In genomic region chr1:203326830-203327683, GRCh38 we compare ENCODE assay signal across 8 cellular contexts. TPM values are rescaled to one million over a fixed set of nuclear protein-coding genes. Genes with fewer than 3 reads are reported as not detected.
DNase-seq lines count a peak whose midpoint lies in the region; ATAC-seq, FAIRE-seq and TF ChIP-seq lines count a peak whose summit lies in the region.

No MANE protein-coding gene starts in this region.

- no peak for FAIRE-seq in keratinocyte (lab: Jason Lieb, UNC)

- H3K9ac ChIP-seq in keratinocyte (ENCODE audit: control insufficient read depth, extremely low read depth, insufficient read depth, low read length): peak overlapping the region; percentile 73

- H4K20me1 ChIP-seq in keratinocyte (ENCODE audit: control insufficient read depth, extremely low read depth, insufficient read depth, low read length): no peaks in the 10 kb centered on the region

- dilution Hi-C loops in keratinocyte (cut with MboI; ENCODE audit: extremely low pct_ligation_motif_present, low sequenced_read_pairs): no loop called here

- TF ChIP-seq CTCF in keratinocyte (optimal IDR thresholded peaks at IDR 0.05 in 1 of 3, IDR thresholded peaks at IDR 0.05 in 1 of 3, conservative IDR thresholded peaks at IDR 0.05 in 1 of 3; ENCODE audit: extremely low read depth in 1 of 3, insufficient read depth in 2 of 3, low read length in 3 of 3): no peak

- no peaks in the 10 kb centered on the region for H3K9me3 ChIP-seq in keratinocyte (ENCODE audit: control insufficient read depth, low read depth, low read length)

- H3K36me3 ChIP-seq in keratinocyte (ENCODE audit: control insufficient read depth in 2 of 2, extremely low read depth in 1 of 2, insufficient read depth in 2 of 2, low read length in 2 of 2): no peaks in the 10 kb centered on the region

- H3K79me2 ChIP-seq in keratinocyte (ENCODE audit: control insufficient read depth, insufficient read depth, low read length): no peaks in the 10 kb centered on the region

- no peaks in the 10 kb centered on the region for H3K9me1 ChIP-seq in keratinocyte (ENCODE audit: control insufficient read depth, extremely low read depth, insufficient read depth, low read length)

- H3K27ac ChIP-seq in keratinocyte (ENCODE audit: control insufficient read depth, insufficient read depth, low read length): peak overlapping the region; percentile 74

- peak; percentile 69 for ATAC-seq in GM19025 (IDR thresholded peaks at IDR 0.05; ENCODE audit: low read depth, unreplicated experiment)
- ATAC-seq in HG03280 (IDR thresholded peaks at IDR 0.05; ENCODE audit: unreplicated experiment): peak; percentile 70

- H3K4me3 ChIP-seq in keratinocyte (ENCODE audit: control insufficient read depth in 2 of 3, extremely low read depth in 1 of 3, insufficient read depth in 2 of 3, low read depth in 1 of 3, low read length in 3 of 3): peak overlapping the region; percentile 35 to 68 (median 57)

- peaks cover 3% of the 10 kb centered on the region for H3K27me3 ChIP-seq in keratinocyte (ENCODE audit: control insufficient read depth, extremely low read depth, insufficient read depth, low read length)

- H3K4me2 ChIP-seq in keratinocyte (ENCODE audit: control insufficient read depth, extremely low read depth, insufficient read depth, low read depth, low read length): peak overlapping the region; percentile 91

- peak overlapping the region; percentile 96 for H2AFZ ChIP-seq in keratinocyte (ENCODE audit: control insufficient read depth, low read length)

- H3K4me1 ChIP-seq in keratinocyte (ENCODE audit: control insufficient read depth, extremely low read depth, insufficient read depth, low read length): peaks cover 18% of the 10 kb centered on the region

- DNase-seq in AG08396 (ENCODE audit: low spot score): peak; percentile 97
- peak; percentile 95 for DNase-seq in NCI-H345 (lab: John Stamatoyannopoulos, UW)
- peak; percentile 89 for DNase-seq in activated CD4-positive, CD25-positive, alpha-beta regulatory T cell treated with anti-CD3 and anti-CD28 coated beads, Interleukin-2, amount 50 U/mL, for 16 hours (ENCODE audit: low read depth, low spot score)
- DNase-seq in cerebellar cortex (ENCODE audit: low spot score): peak; percentile 94
- peak; percentile 60 for DNase-seq in keratinocyte (ENCODE audit: low read depth, low spot score)
- DNase-seq in stimulated activated CD4-positive, alpha-beta T cell treated with anti-CD3 and anti-CD28 coated beads, Interleukin-15, amount 100 ng/mL, for 1 hour (ENCODE audit: low read depth in 1 of 2, low spot score in 1 of 2): peak; percentile 89 to 90

RNA-seq across cellular contexts. Expression of gene BTG2, which starts 21.7 kb away (rescaled TPM):
- 52.4 to 230 TPM (median 117 TPM) in 3 replicates for polyA plus RNA-seq in keratinocyte
- polyA plus RNA-seq in keratinocyte (2011; ENCODE audit: low read depth): 28.0 TPM
- polyA plus RNA-seq in keratinocyte (2011; cell fraction: cytosol; rRNA removed): 84.3 and 101 TPM in 2 replicates
- polyA plus RNA-seq in keratinocyte (2011; cell fraction: nucleus; rRNA removed): 278 and 325 TPM in 2 replicates
- polyA plus RNA-seq in keratinocyte (2012; ENCODE audit: low replicate concordance): 34.6 and 187 TPM in 2 replicates
- polyA minus RNA-seq in keratinocyte: 23.8 to 191 TPM (median 82.3 TPM) in 3 replicates
- 155 TPM for polyA minus RNA-seq in keratinocyte (2011; cell fraction: cytosol; rRNA and poly(A)+ RNA removed)
- polyA minus RNA-seq in keratinocyte (2011; cell fraction: nucleus; rRNA and poly(A)+ RNA removed): 145 and 173 TPM in 2 replicates

RNA-seq across cellular contexts. Expression of gene FMOD, which starts 23.9 kb away (rescaled TPM):
- polyA plus RNA-seq in keratinocyte: 0.39 to 0.47 TPM (median 0.44 TPM) in 3 replicates
- not detected for polyA plus RNA-seq in keratinocyte (2011; ENCODE audit: low read depth)
- polyA plus RNA-seq in keratinocyte (2011; cell fraction: cytosol; rRNA removed): 0.18 and 0.27 TPM in 2 replicates
- polyA plus RNA-seq in keratinocyte (2011; cell fraction: nucleus; rRNA removed): 0.47 TPM in 2 replicates
- polyA plus RNA-seq in keratinocyte (2012; ENCODE audit: low replicate concordance): 0.06 and 0.29 TPM in 2 replicates
- 0.46 TPM in 1 of 3 replicates, not detected in the others for polyA minus RNA-seq in keratinocyte
- polyA minus RNA-seq in keratinocyte (2011; cell fraction: cytosol; rRNA and poly(A)+ RNA removed): not detected
- 0.62 TPM in 1 of 2 replicates, not detected in the other for polyA minus RNA-seq in keratinocyte (2011; cell fraction: nucleus; rRNA and poly(A)+ RNA removed)

Comparison
In these comparisons a context has a peak if more than half of its experiments do, and no peak if none do; other contexts are left out.
1. Peak in every context shown above with its lines: DNase-seq, ATAC-seq, H3K4me3 ChIP-seq and H3K27ac ChIP-seq.